Comparison of ENCODE assay signal across 1 cellular context in the genomic region with DNA sequence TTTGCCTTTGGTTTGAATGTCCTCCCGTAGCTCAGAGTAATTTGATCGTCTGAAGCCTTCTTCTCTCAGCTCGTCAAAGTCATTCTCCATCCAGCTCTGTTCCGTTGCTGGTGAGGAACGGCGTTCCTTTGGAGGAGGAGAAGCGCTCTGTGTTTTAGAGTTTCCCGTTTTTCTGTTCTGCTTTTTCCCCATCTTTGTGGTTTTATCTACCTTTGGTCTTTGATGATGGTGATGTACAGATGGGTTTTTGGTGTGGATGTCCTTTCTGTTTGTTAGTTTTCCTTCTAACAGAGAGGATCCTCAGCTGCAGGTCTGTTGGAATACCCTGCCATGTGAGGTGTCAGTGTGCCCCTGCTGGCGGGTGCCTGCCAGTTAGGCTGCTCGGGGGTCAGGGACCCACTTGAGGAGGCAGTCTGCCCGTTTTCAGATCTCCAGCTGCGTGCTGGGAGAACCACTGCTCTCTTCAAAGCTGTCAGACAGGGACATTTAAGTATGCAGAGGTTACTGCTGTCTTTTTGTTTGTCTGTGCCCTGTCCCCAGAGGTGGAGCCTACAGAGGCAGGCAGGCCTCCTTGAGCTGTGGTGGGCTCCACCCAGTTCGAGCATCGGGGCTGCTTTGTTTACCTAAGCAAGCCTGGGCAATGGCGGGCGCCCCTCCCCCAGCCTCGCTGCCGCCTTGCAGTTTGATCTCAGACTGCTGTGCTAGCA.
TF ChIP-seq lines count a peak whose summit lies in the region.

No MANE protein-coding gene starts in this region.

TF ChIP-seq in HEK293, 187 proteins besides CTCF, POLR2A, EP300 and RAD21 (continued from another document):
- TF ChIP-seq, protein P1, sequence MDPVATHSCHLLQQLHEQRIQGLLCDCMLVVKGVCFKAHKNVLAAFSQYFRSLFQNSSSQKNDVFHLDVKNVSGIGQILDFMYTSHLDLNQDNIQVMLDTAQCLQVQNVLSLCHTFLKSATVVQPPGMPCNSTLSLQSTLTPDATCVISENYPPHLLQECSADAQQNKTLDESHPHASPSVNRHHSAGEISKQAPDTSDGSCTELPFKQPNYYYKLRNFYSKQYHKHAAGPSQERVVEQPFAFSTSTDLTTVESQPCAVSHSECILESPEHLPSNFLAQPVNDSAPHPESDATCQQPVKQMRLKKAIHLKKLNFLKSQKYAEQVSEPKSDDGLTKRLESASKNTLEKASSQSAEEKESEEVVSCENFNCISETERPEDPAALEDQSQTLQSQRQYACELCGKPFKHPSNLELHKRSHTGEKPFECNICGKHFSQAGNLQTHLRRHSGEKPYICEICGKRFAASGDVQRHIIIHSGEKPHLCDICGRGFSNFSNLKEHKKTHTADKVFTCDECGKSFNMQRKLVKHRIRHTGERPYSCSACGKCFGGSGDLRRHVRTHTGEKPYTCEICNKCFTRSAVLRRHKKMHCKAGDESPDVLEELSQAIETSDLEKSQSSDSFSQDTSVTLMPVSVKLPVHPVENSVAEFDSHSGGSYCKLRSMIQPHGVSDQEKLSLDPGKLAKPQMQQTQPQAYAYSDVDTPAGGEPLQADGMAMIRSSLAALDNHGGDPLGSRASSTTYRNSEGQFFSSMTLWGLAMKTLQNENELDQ (tag by site-specific recombination; IDR thresholded peaks at IDR 0.05; ENCODE audit: low read depth) = peak; percentile 9; the same call in 1 of the 2 replicates
- TF ChIP-seq, protein P2, sequence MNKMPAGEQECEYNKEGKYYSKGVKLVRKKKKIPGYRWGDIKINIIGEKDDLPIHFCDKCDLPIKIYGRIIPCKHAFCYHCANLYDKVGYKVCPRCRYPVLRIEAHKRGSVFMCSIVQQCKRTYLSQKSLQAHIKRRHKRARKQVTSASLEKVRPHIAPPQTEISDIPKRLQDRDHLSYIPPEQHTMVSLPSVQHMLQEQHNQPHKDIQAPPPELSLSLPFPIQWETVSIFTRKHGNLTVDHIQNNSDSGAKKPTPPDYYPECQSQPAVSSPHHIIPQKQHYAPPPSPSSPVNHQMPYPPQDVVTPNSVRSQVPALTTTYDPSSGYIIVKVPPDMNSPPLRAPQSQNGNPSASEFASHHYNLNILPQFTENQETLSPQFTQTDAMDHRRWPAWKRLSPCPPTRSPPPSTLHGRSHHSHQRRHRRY (tag by site-specific recombination; IDR thresholded peaks at IDR 0.05) = 0 out of 2 replicates have a peak, but pooled peaks have one; percentile 38
- peak; percentile 96; the same call in 1 of the 2 replicates for TF ChIP-seq ZNF521 (tag by site-specific recombination; IDR thresholded peaks at IDR 0.05)
- TF ChIP-seq ZNF473 (tag by site-specific recombination; IDR thresholded peaks at IDR 0.05) = peak; percentile 79; the same call in 1 of the 2 replicates
- 0 out of 2 replicates have a peak, but pooled peaks have one; percentile 54 for TF ChIP-seq ZNF785 (tag by site-specific recombination; IDR thresholded peaks at IDR 0.05)
- TF ChIP-seq MYNN (tag by site-specific recombination; IDR thresholded peaks at IDR 0.05; ENCODE audit: borderline replicate concordance) = 0 out of 2 replicates have a peak, but pooled peaks have one; percentile 14
- peak; percentile 81 for TF ChIP-seq ZNF561 (tag by site-specific recombination; IDR thresholded peaks at IDR 0.05; ENCODE audit: borderline replicate concordance)
- peak; percentile 64 for TF ChIP-seq GLIS2 (tag by site-specific recombination; IDR thresholded peaks at IDR 0.05)
- TF ChIP-seq ZNF114 (tag by site-specific recombination; IDR thresholded peaks at IDR 0.05) = 0 out of 2 replicates have a peak, but pooled peaks have one; percentile 97
- TF ChIP-seq, protein P3, sequence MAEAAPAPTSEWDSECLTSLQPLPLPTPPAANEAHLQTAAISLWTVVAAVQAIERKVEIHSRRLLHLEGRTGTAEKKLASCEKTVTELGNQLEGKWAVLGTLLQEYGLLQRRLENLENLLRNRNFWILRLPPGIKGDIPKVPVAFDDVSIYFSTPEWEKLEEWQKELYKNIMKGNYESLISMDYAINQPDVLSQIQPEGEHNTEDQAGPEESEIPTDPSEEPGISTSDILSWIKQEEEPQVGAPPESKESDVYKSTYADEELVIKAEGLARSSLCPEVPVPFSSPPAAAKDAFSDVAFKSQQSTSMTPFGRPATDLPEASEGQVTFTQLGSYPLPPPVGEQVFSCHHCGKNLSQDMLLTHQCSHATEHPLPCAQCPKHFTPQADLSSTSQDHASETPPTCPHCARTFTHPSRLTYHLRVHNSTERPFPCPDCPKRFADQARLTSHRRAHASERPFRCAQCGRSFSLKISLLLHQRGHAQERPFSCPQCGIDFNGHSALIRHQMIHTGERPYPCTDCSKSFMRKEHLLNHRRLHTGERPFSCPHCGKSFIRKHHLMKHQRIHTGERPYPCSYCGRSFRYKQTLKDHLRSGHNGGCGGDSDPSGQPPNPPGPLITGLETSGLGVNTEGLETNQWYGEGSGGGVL (tag by site-specific recombination; IDR thresholded peaks at IDR 0.05) = peak; percentile 24
- TF ChIP-seq YY2 (tag by site-specific recombination; IDR thresholded peaks at IDR 0.05) = peak; percentile 29; the same call in 1 of the 2 replicates
- peak; percentile 30; the same call in 1 of the 2 replicates for TF ChIP-seq ZNF202 (tag by site-specific recombination; IDR thresholded peaks at IDR 0.05; ENCODE audit: borderline replicate concordance)
- TF ChIP-seq KLF1 (tag by site-specific recombination; IDR thresholded peaks at IDR 0.05) = peak; percentile 73
- 0 out of 2 replicates have a peak, but pooled peaks have one; percentile 15 for TF ChIP-seq ZNF677 (tag by site-specific recombination; IDR thresholded peaks at IDR 0.05)
- TF ChIP-seq ZNF19 (tag by site-specific recombination; IDR thresholded peaks at IDR 0.05; ENCODE audit: low read depth) = 0 out of 2 replicates have a peak, but pooled peaks have one; percentile 65
- peak; percentile 6; the same call in 1 of the 2 replicates for TF ChIP-seq ZNF555 (tag by site-specific recombination; conservative IDR thresholded peaks at IDR 0.05)
- TF ChIP-seq ZNF133 (tag by site-specific recombination; IDR thresholded peaks at IDR 0.05) = peak; percentile 39
- peak; percentile 69 for TF ChIP-seq YY1 (tag by site-specific recombination; IDR thresholded peaks at IDR 0.05)
- TF ChIP-seq, protein P4, sequence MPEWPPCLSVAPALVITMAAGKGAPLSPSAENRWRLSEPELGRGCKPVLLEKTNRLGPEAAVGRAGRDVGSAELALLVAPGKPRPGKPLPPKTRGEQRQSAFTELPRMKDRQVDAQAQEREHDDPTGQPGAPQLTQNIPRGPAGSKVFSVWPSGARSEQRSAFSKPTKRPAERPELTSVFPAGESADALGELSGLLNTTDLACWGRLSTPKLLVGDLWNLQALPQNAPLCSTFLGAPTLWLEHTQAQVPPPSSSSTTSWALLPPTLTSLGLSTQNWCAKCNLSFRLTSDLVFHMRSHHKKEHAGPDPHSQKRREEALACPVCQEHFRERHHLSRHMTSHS (tag by site-specific recombination; IDR thresholded peaks at IDR 0.05) = 0 out of 2 replicates have a peak, but pooled peaks have one; percentile 33
- peak; percentile 71; the same call in 1 of the 2 replicates for TF ChIP-seq ZFP69B (tag by site-specific recombination; IDR thresholded peaks at IDR 0.05)
